ENCODE assay signal across 23 cellular contexts in genomic region chr7:39644170-39644569, GRCh38. TPM values are rescaled to one million over a fixed set of nuclear protein-coding genes. Genes with fewer than 3 reads are reported as not detected.
DNase-seq lines count a peak whose midpoint lies in the region; ATAC-seq and TF ChIP-seq lines count a peak whose summit lies in the region.
"Had no signal": no experiment of that assay in that cellular context is flagged by ENCODE, and none has a peak within 500 bp of the region (broad histone marks: within the 10 kb centered on the region; RNA-seq: fewer than 3 reads in every experiment).

No MANE protein-coding gene starts in this region.

- peaks cover 10% of the 10 kb centered on the region for H3K4me1 ChIP-seq in mammary epithelial cell (ENCODE audit: insufficient read depth, low read length)
- H3K4me1 ChIP-seq in Caco-2 = 0 out of 2 replicates have a peak, but pooled peaks cover 3% of the 10 kb centered on the region
- H3K4me1 ChIP-seq: SJSA1 had no signal

- no peaks in the 10 kb centered on the region for H3K9me3 Mint-ChIP-seq in Caco-2 (ENCODE audit: unreplicated experiment)
- H3K9me3 Mint-ChIP-seq: activated naive CD4-positive, alpha-beta T cell treated with anti-CD3 and anti-CD28 coated beads, Interleukin-2, amount 50 U/mL, for 72 hours; CD8-positive, alpha-beta memory T cell; naive thymus-derived CD8-positive, alpha-beta T cell had no signal

- POLR2A ChIA-PET in Caco-2 (lab: Charles Lee) = no interaction called here

- DNase-seq in EH (ENCODE audit: low read depth) (peak; percentile 60), LHCN-M2 (ENCODE audit: low read depth) (peak; percentile 71), mammary epithelial cell (peak; percentile 79), kidney glomerular epithelial cell (lab: John Stamatoyannopoulos, UW) (peak; percentile 27), NCI-H446 treated with DMSO at 0.1 percent for 48 hours (lab: John Stamatoyannopoulos, UW) (no peak), Caco-2 (no peak)
- DNase-seq: activated CD4-positive, CD25-positive, alpha-beta regulatory T cell; activated CD8-positive, alpha-beta T cell treated with anti-CD3 and anti-CD28 coated beads, Interleukin-2, amount 10 ng/mL, durations not matched to agents 7 days and 5 days; activated T-cell treated with anti-CD3 and anti-CD28 coated beads, Interleukin-2, amount 50 U/mL, for 48 hours; CD8-positive, alpha-beta memory T cell; glutamatergic neuron; naive thymus-derived CD8-positive, alpha-beta T cell; NCI-H1436 treated with DMSO at 0.1 percent for 48 hours; NCI-H2171 treated with DMSO at 0.1 percent for 48 hours; PC-3; stimulated activated CD4-positive, alpha-beta T cell treated with anti-CD3 and anti-CD28 coated beads, Interleukin-2, amount 100 ng/mL, for 24 hours; stimulated activated naive CD8-positive, alpha-beta T cell treated with anti-CD3 and anti-CD28 coated beads, Interleukin-15, Interleukin-2, amounts not matched to agents 100 U/mL and 50 U/mL, for 24 hours had no signal

- in situ Hi-C loops in mammary epithelial cell (cut with MboI; ENCODE audit: low sequenced_read_pairs in 2 of 2) = no loop called here

- CTCF ChIA-PET in mammary epithelial cell (lab: Charles Lee; ENCODE audit: low non-redundant PET) (interaction anchor here (0.6 kb wide), 1 partner anchor 63 kb away, joined by 8 read pairs; no protein-coding TSS in a partner anchor), Caco-2 (lab: Charles Lee) (no interaction called here)

- H3K4me2 ChIP-seq in mammary epithelial cell (ENCODE audit: insufficient read depth, low read depth, low read length) = peak overlapping the region; percentile 51

- no peak overlapping the region for H3K4me3 Mint-ChIP-seq in Caco-2 (ENCODE audit: unreplicated experiment)
- H3K4me3 Mint-ChIP-seq: activated CD8-positive, alpha-beta T cell treated with anti-CD3 and anti-CD28 coated beads, Interleukin-2, amount 10 ng/mL, durations not matched to agents 7 days and 5 days; CD8-positive, alpha-beta memory T cell; naive thymus-derived CD8-positive, alpha-beta T cell had no signal

- H3K4me1 Mint-ChIP-seq in Caco-2 (ENCODE audit: low read depth, unreplicated experiment) = peaks cover 7% of the 10 kb centered on the region

- H3K36me3 Mint-ChIP-seq in Caco-2 (ENCODE audit: insufficient read depth, unreplicated experiment) = peaks cover 10% of the 10 kb centered on the region

- 0% methylated on average over 1 of the region's 1 CpG for WGBS in mammary epithelial cell (ENCODE audit: low coverage, missing lambda C conversion rate)

- H4K20me1 ChIP-seq in mammary epithelial cell (ENCODE audit: insufficient read depth, low read length) = peaks cover 2% of the 10 kb centered on the region

- H3K4me3 ChIP-seq in mammary epithelial cell (replicated peaks in 1 of 3; ENCODE audit: insufficient read depth in 1 of 3, low read depth in 2 of 3, low read length in 3 of 3) (no peak overlapping the region), Caco-2 (ENCODE audit: low read depth, low read length) (no peak overlapping the region)
- H3K4me3 ChIP-seq: lung, SJSA1, tibial nerve had no signal

- H3K9ac ChIP-seq in mammary epithelial cell (ENCODE audit: insufficient read depth, low read length) = no peak overlapping the region

- H3K27ac Mint-ChIP-seq in Caco-2 (ENCODE audit: unreplicated experiment) = no peak overlapping the region
- H3K27ac Mint-ChIP-seq: activated CD8-positive, alpha-beta T cell treated with anti-CD3 and anti-CD28 coated beads, Interleukin-2, amount 10 ng/mL, durations not matched to agents 7 days and 5 days; activated naive CD4-positive, alpha-beta T cell treated with anti-CD3 and anti-CD28 coated beads, Interleukin-2, amount 50 U/mL, for 72 hours had no signal

- H3K27me3 ChIP-seq in mammary epithelial cell (ENCODE audit: insufficient read depth, low read length) = no peaks in the 10 kb centered on the region
- no peaks in the 10 kb centered on the region for H3K27me3 ChIP-seq in Caco-2 (replicated peaks; ENCODE audit: control insufficient read depth, insufficient read depth, low read length)
- H3K27me3 ChIP-seq: SJSA1, tibial nerve had no signal

- no peaks in the 10 kb centered on the region for H3K27me3 Mint-ChIP-seq in Caco-2 (ENCODE audit: insufficient read depth, unreplicated experiment)
- H3K27me3 Mint-ChIP-seq: CD8-positive, alpha-beta memory T cell; naive thymus-derived CD8-positive, alpha-beta T cell had no signal

- TF ChIP-seq CTCF in mammary epithelial cell (conservative IDR thresholded peaks at IDR 0.05 in 1 of 2, IDR thresholded peaks at IDR 0.05 in 1 of 2; ENCODE audit: extremely low read depth in 1 of 2, insufficient read depth in 1 of 2, low read depth in 1 of 2, low read length in 2 of 2) (no peak), Caco-2 (IDR thresholded peaks at IDR 0.05; ENCODE audit: insufficient read depth in 1 of 2, low read depth in 1 of 2, low read length in 1 of 2, severe bottlenecking in 1 of 2, unreplicated experiment in 1 of 2) (no peak)

- H3K9me3 ChIP-seq in mammary epithelial cell (replicated peaks; ENCODE audit: insufficient read depth, low read length) = no peaks in the 10 kb centered on the region
- H3K9me3 ChIP-seq in Caco-2 = no peaks in the 10 kb centered on the region
- H3K9me3 ChIP-seq: SJSA1, tibial nerve had no signal

- H3K36me3 ChIP-seq in mammary epithelial cell (ENCODE audit: insufficient read depth, low read length) (no peaks in the 10 kb centered on the region), Caco-2 (ENCODE audit: control insufficient read depth, insufficient read depth, low read length) (no peaks in the 10 kb centered on the region)
- H3K36me3 ChIP-seq: SJSA1 had no signal

- no TSS peak for BruUV-seq in mammary epithelial cell (replicated peaks; lab: Mats Ljungman, UMichigan)
- no TSS peak for BruUV-seq in Caco-2 (replicated peaks; lab: Mats Ljungman, UMichigan)

- intact Hi-C loops in mammary epithelial cell (cut with micrococcal nuclease) = no loop called here
- intact Hi-C loops in Caco-2 (cut with micrococcal nuclease; ENCODE audit: unreplicated experiment) = no loop called here

- H3K27ac ChIP-seq in mammary epithelial cell (ENCODE audit: insufficient read depth, low read depth, low read length) = no peak overlapping the region
- H3K27ac ChIP-seq: SJSA1, tibial nerve had no signal

- H3K79me2 ChIP-seq in mammary epithelial cell (ENCODE audit: insufficient read depth, low read length) = peaks cover 97% of the 10 kb centered on the region

- no peak overlapping the region for H2AFZ ChIP-seq in mammary epithelial cell (ENCODE audit: low read depth, low read length)

- dilution Hi-C loops in mammary epithelial cell (cut with HindIII; ENCODE audit: low sequenced_read_pairs) = no loop called here

- no peak for ATAC-seq in HG03460 (IDR thresholded peaks at IDR 0.05; ENCODE audit: unreplicated experiment)
- ATAC-seq in GM18519 (IDR thresholded peaks at IDR 0.05; ENCODE audit: low FRiP score, unreplicated experiment) = no peak
- ATAC-seq: activated CD8-positive, alpha-beta T cell treated with anti-CD3 and anti-CD28 coated beads, Interleukin-2, amount 10 ng/mL, durations not matched to agents 7 days and 5 days; activated naive CD4-positive, alpha-beta T cell treated with anti-CD3 and anti-CD28 coated beads, Interleukin-2, amount 50 U/mL, for 72 hours; naive thymus-derived CD8-positive, alpha-beta T cell; PC-3; stimulated activated naive CD8-positive, alpha-beta T cell treated with anti-CD3 and anti-CD28 coated beads, Interleukin-15, Interleukin-2, amounts not matched to agents 100 U/mL and 50 U/mL, for 24 hours had no signal

RNA-seq across cellular contexts. Expression of gene RALA, which starts 20.8 kb away (rescaled TPM):
- 17.0 and 18.3 TPM in 2 replicates for total RNA-seq in LHCN-M2 (2014; rRNA removed)
- 49.9 TPM for polyA plus RNA-seq in LHCN-M2 (2012)
- 10 to 100 TPM; 15.2 to 51.7 TPM for total RNA-seq in mammary epithelial cell
- polyA plus RNA-seq in mammary epithelial cell = 25.5 TPM
- polyA minus RNA-seq in mammary epithelial cell = 39.3 TPM
- total RNA-seq in Caco-2 (2022) = 41.7 and 43.5 TPM in 2 replicates

Comparison
In these comparisons a context has a peak if more than half of its experiments do, and no peak if none do; other contexts are left out.
1. DNase-seq: peak in EH (single experiment), LHCN-M2 (single experiment), mammary epithelial cell (single experiment) and kidney glomerular epithelial cell (single experiment); none in NCI-H446 treated with DMSO at 0.1 percent for 48 hours (single experiment) and Caco-2 (0 of 2).